13 cellular contexts compared by ENCODE assay signal in the genomic region with DNA sequence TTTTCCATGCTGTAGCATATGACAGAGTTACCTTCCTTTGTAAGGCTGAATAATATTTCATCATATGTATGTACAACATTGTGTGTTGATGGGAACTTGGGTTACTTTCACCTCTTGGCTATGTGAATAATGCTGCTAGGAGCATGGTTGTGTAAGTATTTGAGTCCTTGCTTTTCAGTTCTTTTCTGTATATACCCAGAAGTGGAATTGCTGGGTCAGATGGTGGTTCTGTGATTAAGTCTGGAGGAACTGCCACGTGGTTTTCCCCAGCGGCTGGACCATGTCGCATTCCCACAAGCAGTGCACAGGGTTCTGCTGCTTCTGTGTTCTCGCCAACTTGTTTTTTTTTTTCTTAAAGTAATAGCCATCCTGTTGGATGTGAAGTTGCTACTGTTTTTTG.
DNase-seq lines count a peak whose midpoint lies in the region; ATAC-seq and TF ChIP-seq lines count a peak whose summit lies in the region.
"Had no signal": no experiment of that assay in that cellular context is flagged by ENCODE, and none has a peak within 500 bp of the region (broad histone marks: within the 10 kb centered on the region; RNA-seq: fewer than 3 reads in every experiment).

No MANE protein-coding gene starts in this region.

- no peak for DNase-seq in activated naive CD4-positive, alpha-beta T cell treated with anti-CD3 and anti-CD28 coated beads, Interleukin-2, amount 50 U/mL, for 16 hours
- DNase-seq in epithelial cell of prostate (ENCODE audit: low read depth, low spot score) (no peak), midbrain (lab: John Stamatoyannopoulos, UW) (peak; percentile 45), type B pancreatic cell (ENCODE audit: extremely low spot score, unreplicated experiment) (no peak), pons (ENCODE audit: low spot score) (no peak), T-helper 17 cell (no peak)
- DNase-seq in activated CD8-positive, alpha-beta memory T cell treated with anti-CD3 and anti-CD28 coated beads, Interleukin-2, amount 50 U/mL, for 48 hours = no peak
- DNase-seq: activated gamma-delta T cell treated with Interleukin-2 at 50 U/mL for 16 hours, erythroblast, NCI-H1694 treated with DMSO at 0.1 percent for 48 hours, PC-3, testis had no signal

- H3K9me3 Mint-ChIP-seq in activated naive CD4-positive, alpha-beta T cell treated with anti-CD3 and anti-CD28 coated beads, Interleukin-2, amount 50 U/mL, for 24 hours = no peaks in the 10 kb centered on the region
- no peaks in the 10 kb centered on the region for H3K9me3 Mint-ChIP-seq in type B pancreatic cell

- no peak for TF ChIP-seq CTCF in type B pancreatic cell (conservative IDR thresholded peaks at IDR 0.05)

- H3K9me3 ChIP-seq in T-helper 17 cell (ENCODE audit: control insufficient read depth, low read length, poor library complexity, severe bottlenecking) = no peaks in the 10 kb centered on the region
- H3K9me3 ChIP-seq: testis had no signal

- ATAC-seq in T-helper 17 cell = no peak
- ATAC-seq: PC-3 had no signal

- H3K36me3 Mint-ChIP-seq in activated naive CD4-positive, alpha-beta T cell treated with anti-CD3 and anti-CD28 coated beads, Interleukin-2, amount 50 U/mL, for 24 hours = peaks cover 2% of the 10 kb centered on the region
- H3K36me3 Mint-ChIP-seq in type B pancreatic cell = peaks cover 22% of the 10 kb centered on the region
- H3K36me3 Mint-ChIP-seq in T-helper 17 cell (ENCODE audit: low read depth) = no peaks in the 10 kb centered on the region

- H3K27me3 Mint-ChIP-seq in activated naive CD4-positive, alpha-beta T cell treated with anti-CD3 and anti-CD28 coated beads, Interleukin-2, amount 50 U/mL, for 24 hours = no peaks in the 10 kb centered on the region
- H3K27me3 Mint-ChIP-seq in type B pancreatic cell (no peaks in the 10 kb centered on the region), T-helper 17 cell (no peaks in the 10 kb centered on the region)

- peak overlapping the region; percentile 30 for H3K27ac ChIP-seq in epithelial cell of prostate

- H3K4me1 Mint-ChIP-seq in activated naive CD4-positive, alpha-beta T cell treated with anti-CD3 and anti-CD28 coated beads, Interleukin-2, amount 50 U/mL, for 24 hours = peaks cover 39% of the 10 kb centered on the region
- H3K4me1 Mint-ChIP-seq in type B pancreatic cell (ENCODE audit: unreplicated experiment) = peaks cover 40% of the 10 kb centered on the region
- H3K4me1 Mint-ChIP-seq in T-helper 17 cell = peaks cover 28% of the 10 kb centered on the region

- peak overlapping the region; percentile 70 for H3K27ac Mint-ChIP-seq in activated naive CD4-positive, alpha-beta T cell treated with anti-CD3 and anti-CD28 coated beads, Interleukin-2, amount 50 U/mL, for 24 hours
- H3K27ac Mint-ChIP-seq in type B pancreatic cell (peak overlapping the region; percentile 15), T-helper 17 cell (no peak overlapping the region)

- H3K4me3 Mint-ChIP-seq in activated naive CD4-positive, alpha-beta T cell treated with anti-CD3 and anti-CD28 coated beads, Interleukin-2, amount 50 U/mL, for 24 hours = no peak overlapping the region
- H3K4me3 Mint-ChIP-seq in type B pancreatic cell = no peak overlapping the region
- no peak overlapping the region for H3K4me3 Mint-ChIP-seq in T-helper 17 cell
